Comparison of ENCODE assay signal across 10 cellular contexts in genomic region chr18:24231773-24232735, GRCh38.
A peak's percentile ranks its signal among the peaks of the same experiment; 100 is the strongest.
DNase-seq lines count a peak whose midpoint lies in the region; ATAC-seq and TF ChIP-seq lines count a peak whose summit lies in the region.
"Had no signal": no experiment of that assay in that cellular context is flagged by ENCODE, and none has a peak within 500 bp of the region (broad histone marks: within the 10 kb centered on the region; RNA-seq: fewer than 3 reads in every experiment).

No MANE protein-coding gene starts in this region.

- no peak for TF ChIP-seq POLR2A in gastroesophageal sphincter (IDR thresholded peaks at IDR 0.05)

- ATAC-seq in gastroesophageal sphincter, result peak; percentile 73
- ATAC-seq in HG03432 (IDR thresholded peaks at IDR 0.05; ENCODE audit: unreplicated experiment), result no peak
- no peak for ATAC-seq in GM18517 (IDR thresholded peaks at IDR 0.05; ENCODE audit: unreplicated experiment)
- ATAC-seq: activated naive CD8-positive, alpha-beta T cell treated with anti-CD3 and anti-CD28 coated beads, Interleukin-2, amount 50 U/mL, for 24 hours had no signal

- peaks cover 0 to 23% of the 10 kb centered on the region in 2 donors for H3K36me3 ChIP-seq in gastroesophageal sphincter

- H3K27ac ChIP-seq in VCaP, result peak overlapping the region; percentile 6; the same call in 1 of the 2 replicates
- peak overlapping the region; percentile 54 to 75 (median 72) for H3K27ac ChIP-seq in gastroesophageal sphincter
- H3K27ac ChIP-seq: BLaER1 treated with 17β-estradiol and CSF1 and Interleukin-3, amounts not matched to agents 10 nM and 100 nM had no signal

- no peaks in the 10 kb centered on the region for H3K27me3 ChIP-seq in gastroesophageal sphincter
- H3K27me3 ChIP-seq: BLaER1 treated with 17β-estradiol and CSF1 and Interleukin-3, amounts not matched to agents 10 nM and 100 nM had no signal

- H3K4me3 ChIP-seq in AG10803 (ENCODE audit: low read length), result no peak overlapping the region
- no peak overlapping the region for H3K4me3 ChIP-seq in gastroesophageal sphincter
- H3K4me3 ChIP-seq: BLaER1 treated with 17β-estradiol and CSF1 and Interleukin-3, amounts not matched to agents 10 nM and 100 nM had no signal

- in situ Hi-C loops in GM13976 (cut with MboI; ENCODE audit: low sequenced_read_pairs, unreplicated experiment), result no loop called here

- 7 to 14% methylated on average over 8 of the region's 8 CpGs for whole genome bisulfite sequencing in gastroesophageal sphincter (ENCODE audit: low coverage in 1 of 2), 2 donors

- H3K4me1 ChIP-seq in gastroesophageal sphincter, result peaks cover 7 to 46% (median 16%) of the 10 kb centered on the region in 3 donors

- TF ChIP-seq EP300 in gastroesophageal sphincter (IDR thresholded peaks at IDR 0.05), result no peak

- DNase-seq in AG10803 (ENCODE audit: low read depth) (peak; percentile 44), pons (ENCODE audit: low spot score) (peak; percentile 46), GM13976 (ENCODE audit: low spot score) (no peak), COR-L47 (lab: John Stamatoyannopoulos, UW) (no peak)
- DNase-seq: activated naive CD8-positive, alpha-beta T cell treated with anti-CD3 and anti-CD28 coated beads, Interleukin-2, amount 50 U/mL, for 24 hours had no signal

- TF ChIP-seq CTCF in AG10803 (conservative IDR thresholded peaks at IDR 0.05; ENCODE audit: low read length) (no peak), VCaP (conservative IDR thresholded peaks at IDR 0.05) (no peak), gastroesophageal sphincter (IDR thresholded peaks at IDR 0.05) (no peak), GM13976 (IDR thresholded peaks at IDR 0.05; ENCODE audit: borderline replicate concordance, control extremely low read depth, extremely low read depth, insufficient read depth, missing control alignments) (no peak)

- no peaks in the 10 kb centered on the region for H3K9me3 ChIP-seq in gastroesophageal sphincter
- H3K9me3 ChIP-seq: BLaER1 treated with 17β-estradiol and CSF1 and Interleukin-3, amounts not matched to agents 10 nM and 100 nM had no signal

Comparison
In these comparisons a context has a peak if more than half of its experiments do, and no peak if none do; other contexts are left out.
1. DNase-seq: peak in AG10803 (single experiment) and pons (single experiment); none in GM13976 (single experiment) and COR-L47 (single experiment).